In genomic region chr1:204701229-204701628, GRCh38 we compare ENCODE assay signal across 11 cellular contexts. TPM values are rescaled to one million over a fixed set of nuclear protein-coding genes. Genes with fewer than 3 reads are reported as not detected.
"Had no signal": no experiment of that assay in that cellular context is flagged by ENCODE, and none has a peak within 500 bp of the region (broad histone marks: within the 10 kb centered on the region; RNA-seq: fewer than 3 reads in every experiment).

No MANE protein-coding gene starts in this region.

- H3K9me3 ChIP-seq: HAP-1 had no signal

- H3K4me3 ChIP-seq: GM23248, GM23338, HAP-1 had no signal

- FAIRE-seq: H1, H54 had no signal

- H2AFZ ChIP-seq: GM23248, GM23338 had no signal

- H3K36me3 ChIP-seq: HAP-1 had no signal

- DNase-seq: GM23248, GOT3, H7, H9, HCEC 1CT, HFFc6 had no signal

- H3K4me1 ChIP-seq: HAP-1 had no signal

- H3K4me2 ChIP-seq: GM23338 had no signal

- H3K27ac ChIP-seq: GM23248 had no signal

- H3K9ac ChIP-seq: GM23248 had no signal

- ATAC-seq: GM23338, HCT116 had no signal

RNA-seq across cellular contexts. Expression of gene LRRN2, which starts 15.7 kb away (rescaled TPM):
- total RNA-seq: HFFc6 had no signal
- polyA plus RNA-seq: GM23248 had no signal
